8 cellular contexts compared by ENCODE assay signal in the genomic region with DNA sequence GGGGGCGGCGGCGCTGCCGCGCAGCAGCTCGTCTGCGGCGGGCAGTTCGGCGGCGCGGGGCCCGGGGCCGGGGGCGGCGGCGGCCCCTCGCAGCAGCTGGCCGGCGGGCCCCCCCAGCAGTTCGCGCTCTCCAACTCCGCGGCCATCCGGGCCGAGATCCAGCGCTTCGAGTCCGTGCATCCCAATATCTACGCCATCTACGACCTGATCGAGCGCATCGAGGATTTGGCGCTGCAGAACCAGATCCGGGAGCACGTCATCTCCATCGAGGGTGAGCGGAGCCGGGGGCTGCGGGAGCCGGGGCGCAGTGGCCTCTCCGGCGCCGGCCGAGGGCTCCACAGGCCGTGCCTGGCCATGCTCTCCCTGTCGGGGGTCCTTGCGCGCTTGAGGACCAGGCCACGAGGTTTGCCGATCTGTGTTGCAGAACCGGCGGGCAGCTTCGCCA. TPM values are rescaled to one million over a fixed set of nuclear protein-coding genes. Genes with fewer than 3 reads are reported as not detected.
DNase-seq lines count a peak whose midpoint lies in the region; ATAC-seq and TF ChIP-seq lines count a peak whose summit lies in the region.

No MANE protein-coding gene starts in this region.

- CTCF ChIA-PET in GM10248 (lab: Yijun Ruan, JAX), result interaction anchor here (1.8 to 12.8 kb wide), 2 partner anchors 21 to 37 kb away, joined by 6 to 149 read pairs; no protein-coding TSS in a partner anchor

- H3K27me3 Mint-ChIP-seq in GM23338 (ENCODE audit: insufficient read depth, low read depth, poor library complexity), result peaks cover 52% of the 10 kb centered on the region

- peaks cover 41% of the 10 kb centered on the region for H4K20me1 ChIP-seq in GM23338 (replicated peaks; ENCODE audit: insufficient read depth)

- H3K36me3 ChIP-seq in GM23338 (ENCODE audit: insufficient read depth) (no peaks in the 10 kb centered on the region), trophoblast cell (ENCODE audit: control insufficient read depth in 1 of 2, insufficient read depth in 2 of 2, low read length in 2 of 2) (peaks cover 0 to 4% of the 10 kb centered on the region in 2 experiments)

- no peak overlapping the region for H3K27ac Mint-ChIP-seq in GM23338

- peaks cover 33% of the 10 kb centered on the region for H3K79me1 ChIP-seq in trophoblast cell (ENCODE audit: low read length)

- TF ChIP-seq CTCF in AG10803 (conservative IDR thresholded peaks at IDR 0.05; ENCODE audit: low read length) (no peak), GM23338 (conservative IDR thresholded peaks at IDR 0.05; ENCODE audit: low read depth in 2 of 2) (no peak), fibroblast of pulmonary artery (IDR thresholded peaks at IDR 0.05; ENCODE audit: low read length, missing control alignments) (no peak), GM10248 (IDR thresholded peaks at IDR 0.05; ENCODE audit: control extremely low read depth, extremely low read depth, low read depth, missing control alignments) (no peak)

- peak overlapping the region; percentile 86 for H3K4me3 Mint-ChIP-seq in GM23338

- no peak overlapping the region for H3K23ac ChIP-seq in trophoblast cell (ENCODE audit: low read length)

- H3K4me2 ChIP-seq in GM23338 (peak overlapping the region; percentile 98), trophoblast cell (ENCODE audit: low read length) (peak overlapping the region; percentile 97)

- no peak for DNase-seq in AG10803 (ENCODE audit: low read depth)
- DNase-seq in GM23338 (ENCODE audit: low spot score), result peak; percentile 60
- peak; percentile 26 for DNase-seq in activated CD4-positive, alpha-beta T cell treated with anti-CD3 and anti-CD28 coated beads, Interleukin-2, amount 50 U/mL, for 1 hour
- no peak for DNase-seq in fibroblast of pulmonary artery (ENCODE audit: low read depth)
- peak in 1 of 2 donors; percentile 53 for DNase-seq in trophoblast cell
- no peak for DNase-seq in GM10248 (ENCODE audit: extremely low spot score)
- no peak for DNase-seq in Kasumi-1 (lab: John Stamatoyannopoulos, UW)

- H3K27ac ChIP-seq in GM23338 (ENCODE audit: low read depth), result no peak overlapping the region
- peak overlapping the region; percentile 3 for H3K27ac ChIP-seq in trophoblast cell (ENCODE audit: low read depth, low read length)

- peaks cover 20% of the 10 kb centered on the region for H3F3A ChIP-seq in GM23338 (replicated peaks; ENCODE audit: low read depth)

- H3K14ac ChIP-seq in trophoblast cell (ENCODE audit: low read length), result peak overlapping the region; percentile 88

- H2BK5ac ChIP-seq in trophoblast cell (ENCODE audit: low read depth, low read length, poor library complexity), result peak overlapping the region; percentile 38

- H2AFZ ChIP-seq in GM23338 (no peak overlapping the region), trophoblast cell (ENCODE audit: insufficient read depth, low read length, poor library complexity) (peak overlapping the region; percentile 17)

- H4K91ac ChIP-seq in trophoblast cell (ENCODE audit: low read depth, low read length), result peak overlapping the region; percentile 41

- no peaks in the 10 kb centered on the region for H3K9me3 Mint-ChIP-seq in GM23338

- WGBS in trophoblast cell (ENCODE audit: extremely low coverage, insufficient coverage, insufficient read length), result no CpG with 5 or more reads among the region's 56 CpGs

- peak overlapping the region; percentile 85 for H3K18ac ChIP-seq in trophoblast cell (ENCODE audit: low read length)

- no peaks in the 10 kb centered on the region for H3K9me2 ChIP-seq in GM23338 (ENCODE audit: insufficient read depth)

- peaks cover 15% of the 10 kb centered on the region for H3K36me3 Mint-ChIP-seq in GM23338 (ENCODE audit: low read depth)

- POLR2A ChIA-PET in GM10248 (lab: Yijun Ruan, JAX), result no interaction called here

- H3K79me2 ChIP-seq in GM23338 (replicated peaks; ENCODE audit: insufficient read depth) (peaks cover 46% of the 10 kb centered on the region), trophoblast cell (ENCODE audit: control insufficient read depth, insufficient read depth, low read length, poor library complexity) (peaks cover 32% of the 10 kb centered on the region)

- peak overlapping the region; percentile 52 for H2AK5ac ChIP-seq in trophoblast cell (ENCODE audit: low read length)

- no peak overlapping the region for H2BK12ac ChIP-seq in trophoblast cell (ENCODE audit: low read length)

- H4K12ac ChIP-seq in trophoblast cell (ENCODE audit: low read depth, low read length), result no peak overlapping the region

- H3K27me3 ChIP-seq in GM23338 (ENCODE audit: insufficient read depth) (peaks cover 53% of the 10 kb centered on the region), trophoblast cell (ENCODE audit: insufficient read depth, low read length) (no peaks in the 10 kb centered on the region)

- H2BK120ac ChIP-seq in trophoblast cell (ENCODE audit: insufficient read depth, low read length, poor library complexity), result peak overlapping the region; percentile 3

- H3K4me3 ChIP-seq in AG10803 (ENCODE audit: low read length) (peak overlapping the region; percentile 77), GM23338 (peak overlapping the region; percentile 88), fibroblast of pulmonary artery (replicated peaks; ENCODE audit: low read depth, low read length) (peak overlapping the region; percentile 79), trophoblast cell (ENCODE audit: low read depth, low read length) (peak overlapping the region; percentile 75)

- no peaks in the 10 kb centered on the region for H3K9me3 ChIP-seq in trophoblast cell (ENCODE audit: insufficient read depth, low read depth, low read length)

- H3K4me1 ChIP-seq in GM23338 (ENCODE audit: insufficient read depth) (peaks cover 34% of the 10 kb centered on the region), trophoblast cell (ENCODE audit: control insufficient read depth in 1 of 2, insufficient read depth in 2 of 2, low read length in 2 of 2) (peaks cover 46 to 57% of the 10 kb centered on the region in 2 experiments)

- peak overlapping the region; percentile 78 for H3K9ac ChIP-seq in trophoblast cell (ENCODE audit: low read length)

- H3K4ac ChIP-seq in trophoblast cell (ENCODE audit: low read depth, low read length), result peak overlapping the region; percentile 87

- peak overlapping the region; percentile 49 for H4K8ac ChIP-seq in trophoblast cell (ENCODE audit: low read depth, low read length)

- peaks cover 46% of the 10 kb centered on the region for H3K4me1 Mint-ChIP-seq in GM23338

- no peak for ATAC-seq in GM23338
- ATAC-seq in HG03378 (IDR thresholded peaks at IDR 0.05; ENCODE audit: unreplicated experiment), result no peak

TF ChIP-seq in GM23338, 12 proteins besides CTCF, POLR2A, EP300 and RAD21:
- 0 out of 2 replicates have a peak, but pooled peaks have one; percentile 15 for TF ChIP-seq CREB1 (CRISPR knock-in tag; IDR thresholded peaks at IDR 0.05; ENCODE audit: low read depth)
- TF ChIP-seq EZH2 (IDR thresholded peaks at IDR 0.05; ENCODE audit: low read depth, unreplicated experiment), result peak; percentile 76
- TF ChIP-seq, protein P1, sequence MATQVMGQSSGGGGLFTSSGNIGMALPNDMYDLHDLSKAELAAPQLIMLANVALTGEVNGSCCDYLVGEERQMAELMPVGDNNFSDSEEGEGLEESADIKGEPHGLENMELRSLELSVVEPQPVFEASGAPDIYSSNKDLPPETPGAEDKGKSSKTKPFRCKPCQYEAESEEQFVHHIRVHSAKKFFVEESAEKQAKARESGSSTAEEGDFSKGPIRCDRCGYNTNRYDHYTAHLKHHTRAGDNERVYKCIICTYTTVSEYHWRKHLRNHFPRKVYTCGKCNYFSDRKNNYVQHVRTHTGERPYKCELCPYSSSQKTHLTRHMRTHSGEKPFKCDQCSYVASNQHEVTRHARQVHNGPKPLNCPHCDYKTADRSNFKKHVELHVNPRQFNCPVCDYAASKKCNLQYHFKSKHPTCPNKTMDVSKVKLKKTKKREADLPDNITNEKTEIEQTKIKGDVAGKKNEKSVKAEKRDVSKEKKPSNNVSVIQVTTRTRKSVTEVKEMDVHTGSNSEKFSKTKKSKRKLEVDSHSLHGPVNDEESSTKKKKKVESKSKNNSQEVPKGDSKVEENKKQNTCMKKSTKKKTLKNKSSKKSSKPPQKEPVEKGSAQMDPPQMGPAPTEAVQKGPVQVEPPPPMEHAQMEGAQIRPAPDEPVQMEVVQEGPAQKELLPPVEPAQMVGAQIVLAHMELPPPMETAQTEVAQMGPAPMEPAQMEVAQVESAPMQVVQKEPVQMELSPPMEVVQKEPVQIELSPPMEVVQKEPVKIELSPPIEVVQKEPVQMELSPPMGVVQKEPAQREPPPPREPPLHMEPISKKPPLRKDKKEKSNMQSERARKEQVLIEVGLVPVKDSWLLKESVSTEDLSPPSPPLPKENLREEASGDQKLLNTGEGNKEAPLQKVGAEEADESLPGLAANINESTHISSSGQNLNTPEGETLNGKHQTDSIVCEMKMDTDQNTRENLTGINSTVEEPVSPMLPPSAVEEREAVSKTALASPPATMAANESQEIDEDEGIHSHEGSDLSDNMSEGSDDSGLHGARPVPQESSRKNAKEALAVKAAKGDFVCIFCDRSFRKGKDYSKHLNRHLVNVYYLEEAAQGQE (IDR thresholded peaks at IDR 0.05; ENCODE audit: unreplicated experiment), result no peak
- no peak for TF ChIP-seq NANOG (IDR thresholded peaks at IDR 0.05; ENCODE audit: borderline replicate concordance)
TF ChIP-seq in GM23338: peak in this region for 2.

RNA-seq across cellular contexts. Expression of a gene that starts 0.5 kb away (rescaled TPM):
- 32.2 and 39.2 TPM in 2 replicates for total RNA-seq in GM23338 (2014; rRNA removed; shearing (Covaris generic))
- polyA plus RNA-seq in GM23338 (2016; fragmentation: Nextera tagmentation; extraction: Ambion mirVana), result 24.0 and 24.9 TPM in 2 replicates
- polyA plus RNA-seq in trophoblast cell (2013), result 91.1 and 102 TPM in 2 replicates

RNA-seq across cellular contexts. Expression of a gene that starts 3.5 kb away (rescaled TPM):
- total RNA-seq in GM23338 (2014; rRNA removed; shearing (Covaris generic)), result 37.1 and 61.1 TPM in 2 replicates
- polyA plus RNA-seq in GM23338 (2016; fragmentation: Nextera tagmentation; extraction: Ambion mirVana), result 47.6 and 59.6 TPM in 2 replicates
- polyA plus RNA-seq in trophoblast cell (2013), result 82.7 and 85.1 TPM in 2 replicates

RNA-seq across cellular contexts. Expression of a gene that starts 6.2 kb away (rescaled TPM):
- total RNA-seq in GM23338 (2014; rRNA removed; shearing (Covaris generic)), result 42.5 and 57.4 TPM in 2 replicates
- 36.4 and 37.4 TPM in 2 replicates for polyA plus RNA-seq in GM23338 (2016; fragmentation: Nextera tagmentation; extraction: Ambion mirVana)
- 59.7 and 61.2 TPM in 2 replicates for polyA plus RNA-seq in trophoblast cell (2013)

RNA-seq across cellular contexts. Expression of a gene that starts 27.4 kb away (rescaled TPM):
- 90.4 and 106 TPM in 2 replicates for total RNA-seq in GM23338 (2014; rRNA removed; shearing (Covaris generic))
- polyA plus RNA-seq in GM23338 (2016; fragmentation: Nextera tagmentation; extraction: Ambion mirVana), result 64.8 and 75.5 TPM in 2 replicates
- 225 and 252 TPM in 2 replicates for polyA plus RNA-seq in trophoblast cell (2013)

RNA-seq across cellular contexts. Expression of a gene that starts 29.1 kb away (rescaled TPM):
- total RNA-seq in GM23338 (2014; rRNA removed; shearing (Covaris generic)), result 17.4 and 19.8 TPM in 2 replicates
- 27.1 TPM in 2 replicates for polyA plus RNA-seq in GM23338 (2016; fragmentation: Nextera tagmentation; extraction: Ambion mirVana)
- 22.3 and 22.9 TPM in 2 replicates for polyA plus RNA-seq in trophoblast cell (2013)

Comparison
In these comparisons a context has a peak if more than half of its experiments do, and no peak if none do; other contexts are left out.
1. DNase-seq: peak in GM23338 (single experiment) and activated CD4-positive, alpha-beta T cell treated with anti-CD3 and anti-CD28 coated beads, Interleukin-2, amount 50 U/mL, for 1 hour (single experiment); none in AG10803 (single experiment), fibroblast of pulmonary artery (single experiment), GM10248 (single experiment) and Kasumi-1 (0 of 2).
2. Peak in every context shown above with its lines, with median percentiles within 50 percentile points of each other: H3K4me3 ChIP-seq.